Comparison of ENCODE assay signal across 9 cellular contexts in the genomic region with DNA sequence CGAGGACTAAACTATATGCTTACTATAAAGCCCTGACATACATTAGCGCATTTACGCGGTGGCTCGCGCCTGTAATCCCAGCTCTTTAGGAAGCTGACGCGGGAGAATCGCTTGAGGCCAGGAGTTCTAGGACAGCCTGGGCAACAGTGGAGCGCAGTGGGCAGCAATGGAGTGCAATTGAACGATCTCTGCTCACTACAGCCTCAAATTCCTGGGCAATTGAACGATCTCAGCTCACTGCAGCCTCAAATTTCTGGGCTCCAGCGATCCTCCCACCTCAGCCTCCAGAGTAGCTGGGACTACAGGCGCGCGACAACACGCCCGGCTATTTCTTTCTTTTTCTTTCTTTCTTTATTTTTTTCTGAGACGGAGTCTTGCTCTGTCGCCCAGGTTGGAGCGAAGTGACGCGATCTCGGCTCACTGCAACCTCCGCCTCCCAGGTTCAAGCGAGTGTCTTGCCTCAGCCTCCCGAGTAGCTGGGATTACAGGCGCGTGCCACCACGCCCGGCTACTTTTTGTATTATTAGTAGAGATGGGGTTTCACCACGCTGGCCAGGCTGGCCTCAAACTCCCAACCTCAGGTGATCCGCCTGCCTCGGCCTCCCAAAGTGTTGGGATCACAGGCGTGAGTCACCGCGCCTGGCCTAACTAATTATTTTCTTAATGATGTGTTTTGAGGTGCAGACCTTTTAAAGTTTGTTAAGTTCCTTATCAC. TPM values are rescaled to one million over a fixed set of nuclear protein-coding genes. Genes with fewer than 3 reads are reported as not detected.
A peak's percentile ranks its signal among the peaks of the same experiment; 100 is the strongest.
DNase-seq lines count a peak whose midpoint lies in the region; ATAC-seq, FAIRE-seq and TF ChIP-seq lines count a peak whose summit lies in the region.
"Had no signal": no experiment of that assay in that cellular context is flagged by ENCODE, and none has a peak within 500 bp of the region (broad histone marks: within the 10 kb centered on the region; RNA-seq: fewer than 3 reads in every experiment).

No MANE protein-coding gene starts in this region.

- H3K36me3 ChIP-seq in kidney (ENCODE audit: control insufficient read depth in 1 of 2, insufficient read depth in 2 of 2, low read length in 2 of 2), result no peaks in the 10 kb centered on the region
- no peaks in the 10 kb centered on the region for H3K36me3 ChIP-seq in thoracic aorta

- POLR2A ChIA-PET in GM10248 (lab: Yijun Ruan, JAX), result no interaction called here

- H3K27ac ChIP-seq in kidney (ENCODE audit: low read depth in 2 of 2, low read length in 2 of 2) (peak overlapping the region in 1 of 2 donors; percentile 89), thoracic aorta (no peak overlapping the region)

- peaks cover 2% of the 10 kb centered on the region for H3K36me3 Mint-ChIP-seq in T-helper 1 cell treated with Interleukin-12 subunit alpha and Interleukin-12 subunit beta and Interleukin-4 antibody, amounts not matched to agents 30 μg/mL and 1 μg/mL, for 36 hours (ENCODE audit: low read depth)
- H3K36me3 Mint-ChIP-seq in activated naive CD8-positive, alpha-beta T cell, result no peaks in the 10 kb centered on the region

- peak overlapping the region; percentile 90 for H3K4me3 Mint-ChIP-seq in T-helper 1 cell treated with Interleukin-12 subunit alpha and Interleukin-12 subunit beta and Interleukin-4 antibody, amounts not matched to agents 30 μg/mL and 1 μg/mL, for 36 hours
- H3K4me3 Mint-ChIP-seq in activated naive CD8-positive, alpha-beta T cell, result peak overlapping the region; percentile 98

- peak overlapping the region; percentile 91 to 94 for H3K9ac ChIP-seq in kidney (ENCODE audit: low read length in 2 of 2)

- peak overlapping the region; percentile 92 to 100 for H3K4me3 ChIP-seq in kidney (ENCODE audit: low read length in 2 of 2)
- H3K4me3 ChIP-seq in thoracic aorta, result peak overlapping the region; percentile 94

- intact Hi-C loops in kidney (cut with DNase I), result no loop called here

- DNase-seq in T-helper 1 cell (no peak), kidney (no peak), thoracic aorta (ENCODE audit: low spot score) (no peak), DMS53 treated with DMSO at 0.1 percent for 48 hours (lab: John Stamatoyannopoulos, UW; ENCODE audit: unreplicated experiment) (no peak), GM10248 (ENCODE audit: extremely low spot score) (no peak), NCI-H1105 (lab: John Stamatoyannopoulos, UW) (no peak)

- no peaks in the 10 kb centered on the region for H3K27me3 Mint-ChIP-seq in T-helper 1 cell treated with Interleukin-12 subunit alpha and Interleukin-12 subunit beta and Interleukin-4 antibody, amounts not matched to agents 30 μg/mL and 1 μg/mL, for 36 hours (ENCODE audit: low read depth)
- H3K27me3 Mint-ChIP-seq in activated naive CD8-positive, alpha-beta T cell, result no peaks in the 10 kb centered on the region

- no peak for ATAC-seq in thoracic aorta (ENCODE audit: insufficient number of reproducible peaks, low FRiP score, low read depth)

- TF ChIP-seq CTCF in kidney (IDR thresholded peaks at IDR 0.05; ENCODE audit: borderline replicate concordance, extremely low read depth, insufficient read depth), result no peak
- TF ChIP-seq CTCF in thoracic aorta (IDR thresholded peaks at IDR 0.05), result no peak
- no peak for TF ChIP-seq CTCF in GM10248 (IDR thresholded peaks at IDR 0.05; ENCODE audit: control extremely low read depth, extremely low read depth, low read depth, missing control alignments)

- CTCF ChIA-PET in GM10248 (lab: Yijun Ruan, JAX), result interaction anchor here (0.8 to 12.6 kb wide), 4 partner anchors 10 to 271 kb away, joined by 3 to 98 read pairs (median 4); partner anchors contain the start of gene SCNN1G

- peak overlapping the region; percentile 86 for H3K27ac Mint-ChIP-seq in T-helper 1 cell treated with Interleukin-12 subunit alpha and Interleukin-12 subunit beta and Interleukin-4 antibody, amounts not matched to agents 30 μg/mL and 1 μg/mL, for 36 hours
- H3K27ac Mint-ChIP-seq in activated naive CD8-positive, alpha-beta T cell, result peak overlapping the region; percentile 77

- H3K4me1 ChIP-seq in kidney (ENCODE audit: control insufficient read depth in 1 of 2, insufficient read depth in 1 of 2, low read depth in 1 of 2, low read length in 2 of 2) (peaks cover 3 to 8% of the 10 kb centered on the region in 2 donors), thoracic aorta (ENCODE audit: control insufficient read depth in 1 of 2, low read depth in 2 of 2) (peaks cover 11 to 26% of the 10 kb centered on the region in 2 donors)

- H3K4me1 Mint-ChIP-seq in T-helper 1 cell treated with Interleukin-12 subunit alpha and Interleukin-12 subunit beta and Interleukin-4 antibody, amounts not matched to agents 30 μg/mL and 1 μg/mL, for 36 hours (ENCODE audit: low read depth), result peaks cover 19% of the 10 kb centered on the region
- peaks cover 26% of the 10 kb centered on the region for H3K4me1 Mint-ChIP-seq in activated naive CD8-positive, alpha-beta T cell (ENCODE audit: low read depth)

- no peaks in the 10 kb centered on the region for H3K27me3 ChIP-seq in thoracic aorta (replicated peaks; ENCODE audit: insufficient read depth)

- no peaks in the 10 kb centered on the region for H3K9me3 Mint-ChIP-seq in T-helper 1 cell treated with Interleukin-12 subunit alpha and Interleukin-12 subunit beta and Interleukin-4 antibody, amounts not matched to agents 30 μg/mL and 1 μg/mL, for 36 hours
- H3K9me3 Mint-ChIP-seq in activated naive CD8-positive, alpha-beta T cell (ENCODE audit: low read depth), result no peaks in the 10 kb centered on the region

- H3K9me3 ChIP-seq in kidney (ENCODE audit: control insufficient read depth in 1 of 2, low read length in 2 of 2) (no peaks in the 10 kb centered on the region), thoracic aorta (no peaks in the 10 kb centered on the region)

- FAIRE-seq in kidney (lab: Jason Lieb, UNC), result no peak
- FAIRE-seq: A204.1 had no signal

RNA-seq across cellular contexts. Expression of gene COG7, which starts 0.5 kb away (rescaled TPM):
- total RNA-seq in kidney (25.2 TPM), thoracic aorta (10 to 100 TPM; 27.8 to 37.6 TPM)
- 27.0 TPM for polyA plus RNA-seq in kidney (ENCODE audit: insufficient read depth, low read depth, low replicate concordance)

RNA-seq across cellular contexts. Expression of gene GGA2, which starts 56.8 kb away (rescaled TPM):
- 79.9 TPM for total RNA-seq in kidney
- polyA plus RNA-seq in kidney (ENCODE audit: insufficient read depth, low read depth, low replicate concordance), result 43.5 TPM
- total RNA-seq in thoracic aorta, result 10 to 100 TPM; 61.7 to 61.9 TPM
